ENCODE assay signal across 15 cellular contexts in the genomic region with DNA sequence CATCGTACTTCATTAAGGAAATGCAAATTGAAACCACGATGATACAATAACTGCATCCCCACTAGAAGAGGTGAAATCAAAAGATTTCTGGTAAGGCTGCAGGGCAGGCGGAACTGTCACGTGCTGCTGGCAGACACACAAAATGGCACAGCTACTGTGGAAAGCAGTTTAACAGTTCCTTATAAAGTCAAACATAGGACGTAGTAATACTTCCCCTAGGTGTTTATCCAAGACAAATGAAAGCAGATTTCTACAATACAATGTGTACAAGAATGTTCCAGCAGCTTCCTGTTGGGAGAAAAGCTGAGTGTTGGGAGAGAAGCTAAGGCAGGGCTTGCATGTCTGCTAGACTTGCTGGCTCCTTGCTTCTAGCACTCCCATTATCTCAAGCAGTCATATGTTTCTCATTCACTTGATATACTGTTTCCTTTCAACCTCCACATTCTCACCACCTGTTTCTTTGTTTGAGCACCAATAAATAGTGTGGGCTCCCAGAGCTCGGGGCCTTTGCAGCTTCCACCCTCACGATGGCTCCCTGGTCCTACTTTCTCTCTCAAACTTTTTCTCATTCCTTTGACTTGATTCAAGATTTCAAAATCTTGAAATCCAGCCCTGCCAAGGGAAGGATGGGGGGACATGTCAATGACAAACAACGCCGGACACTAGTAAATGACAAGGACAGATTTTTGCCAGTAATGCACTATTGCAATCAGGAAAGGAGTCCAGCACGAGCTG. TPM values are rescaled to one million over a fixed set of nuclear protein-coding genes. Genes with fewer than 3 reads are reported as not detected.
A peak's percentile ranks its signal among the peaks of the same experiment; 100 is the strongest.
DNase-seq lines count a peak whose midpoint lies in the region; ATAC-seq, FAIRE-seq and TF ChIP-seq lines count a peak whose summit lies in the region.
"Had no signal": no experiment of that assay in that cellular context is flagged by ENCODE, and none has a peak within 500 bp of the region (broad histone marks: within the 10 kb centered on the region; RNA-seq: fewer than 3 reads in every experiment).

No MANE protein-coding gene starts in this region.

- intact Hi-C loops in lower lobe of right lung (cut with DNase I) (no loop called here), uterus (cut with DNase I; ENCODE audit: low total_unique reads) (no loop called here), posterior cingulate gyrus (cut with DNase I) (no loop called here)

- ATAC-seq in lower lobe of right lung (peak; percentile 40 to 64), HG03439 (IDR thresholded peaks at IDR 0.05; ENCODE audit: unreplicated experiment) (no peak)

- FAIRE-seq in urothelium cell line (lab: Jason Lieb, UNC) = no peak
- FAIRE-seq: GM19239 had no signal

- no peaks in the 10 kb centered on the region for H3K36me3 ChIP-seq in cardiac muscle cell
- no peaks in the 10 kb centered on the region for H3K36me3 ChIP-seq in right atrium auricular region
- no peaks in the 10 kb centered on the region for H3K36me3 ChIP-seq in lower lobe of right lung
- no peaks in the 10 kb centered on the region for H3K36me3 ChIP-seq in uterus

- DNase-seq in cardiac muscle cell (ENCODE audit: low read depth in 1 of 2, low spot score in 1 of 2) (peak; percentile 37 to 68), right atrium auricular region (ENCODE audit: low spot score) (no peak), lower lobe of right lung (no peak), uterus (peak in 1 of 2 donors; percentile 60), posterior cingulate gyrus (no peak), urothelium cell line (ENCODE audit: low spot score) (no peak)
- DNase-seq: activated CD4-positive, alpha-beta T cell treated with anti-CD3 and anti-CD28 coated beads for 1 hour; activated T-cell treated with anti-CD3 and anti-CD28 coated beads, Interleukin-2, amount 50 U/mL, for 1 hour; DMS79; effector memory CD4-positive, alpha-beta T cell; Kasumi-1; NCI-H2029 had no signal

- H3K27me3 ChIP-seq in cardiac muscle cell (peaks cover 27% of the 10 kb centered on the region), right atrium auricular region (no peaks in the 10 kb centered on the region), lower lobe of right lung (ENCODE audit: low read depth) (no peaks in the 10 kb centered on the region), uterus (no peaks in the 10 kb centered on the region)

- TF ChIP-seq CTCF in cardiac muscle cell (IDR thresholded peaks at IDR 0.05; ENCODE audit: low read depth, low read length) (no peak), right atrium auricular region (IDR thresholded peaks at IDR 0.05) (no peak), lower lobe of right lung (IDR thresholded peaks at IDR 0.05) (no peak), uterus (IDR thresholded peaks at IDR 0.05) (no peak)

- H3K27ac ChIP-seq in cardiac muscle cell (peak overlapping the region; percentile 94), right atrium auricular region (peak overlapping the region in 1 of 2 donors; percentile 35), cingulate gyrus (ENCODE audit: low read depth, low read length) (peak overlapping the region; percentile 69), lower lobe of right lung (peak overlapping the region; percentile 21), uterus (peak overlapping the region; percentile 50 to 61)

- H3K4me1 ChIP-seq in cardiac muscle cell (ENCODE audit: low read depth) = peaks cover 23% of the 10 kb centered on the region
- H3K4me1 ChIP-seq in right atrium auricular region = peaks cover 0 to 8% of the 10 kb centered on the region in 2 donors
- peaks cover 24% of the 10 kb centered on the region for H3K4me1 ChIP-seq in lower lobe of right lung
- H3K4me1 ChIP-seq in uterus = no peaks in the 10 kb centered on the region

- no peak overlapping the region for H3K4me3 ChIP-seq in cardiac muscle cell
- H3K4me3 ChIP-seq in right atrium auricular region = no peak overlapping the region
- no peak overlapping the region for H3K4me3 ChIP-seq in lower lobe of right lung
- H3K4me3 ChIP-seq in uterus = no peak overlapping the region

- TF ChIP-seq POLR2A in uterus (IDR thresholded peaks at IDR 0.05) = peak in 1 of 2 donors; percentile 8

- H3K9me3 ChIP-seq in cardiac muscle cell (ENCODE audit: low read depth) (no peaks in the 10 kb centered on the region), right atrium auricular region (no peaks in the 10 kb centered on the region), lower lobe of right lung (no peaks in the 10 kb centered on the region), uterus (no peaks in the 10 kb centered on the region)

RNA-seq across cellular contexts. Expression of a gene that starts 21.3 kb away (rescaled TPM):
- total RNA-seq in cardiac muscle cell (4.7 and 6.5 TPM in 2 replicates), right atrium auricular region (10 to 100 TPM in 1 of 2 donors, 1 to 10 TPM in 1; 7.9 to 12.2 TPM), lower lobe of right lung (54.8 TPM), uterus (10 to 100 TPM in 1 of 4 donors, 1 to 10 TPM in 3; 2.6 to 19.3 (median 6.2) TPM)
- 3.3 and 5.7 TPM in 2 replicates for polyA plus RNA-seq in cardiac muscle cell

RNA-seq across cellular contexts. Expression of a gene that starts 55.5 kb away (rescaled TPM):
- total RNA-seq in cardiac muscle cell = not detected in 2 replicates
- polyA plus RNA-seq in cardiac muscle cell = not detected in 2 replicates
- not detected for total RNA-seq in right atrium auricular region
- not detected for total RNA-seq in lower lobe of right lung
- total RNA-seq in uterus = under 1 TPM in 1 of 4 donors, not detected in 3; 0.14 TPM

RNA-seq across cellular contexts. Expression of a gene that starts 57.6 kb away (rescaled TPM):
- 6.7 and 10.2 TPM in 2 replicates for total RNA-seq in cardiac muscle cell
- 4.5 and 7.9 TPM in 2 replicates for polyA plus RNA-seq in cardiac muscle cell
- 1 to 10 TPM in 1 of 2 donors, under 1 TPM in 1; 0.55 to 1.1 TPM for total RNA-seq in right atrium auricular region
- 0.97 TPM for total RNA-seq in lower lobe of right lung
- total RNA-seq in uterus = under 1 TPM in 3 of 4 donors, not detected in 1; 0.26 to 0.49 (median 0.35) TPM

Comparison
In these comparisons a context has a peak if more than half of its experiments do, and no peak if none do; other contexts are left out.
1. DNase-seq: peak in cardiac muscle cell (2 of 2); none in right atrium auricular region (single experiment), lower lobe of right lung (single experiment), posterior cingulate gyrus (0 of 10) and urothelium cell line (single experiment).